20 cellular contexts compared by ENCODE assay signal in genomic region chr22:22506736-22507135, GRCh38. TPM values are rescaled to one million over a fixed set of nuclear protein-coding genes. Genes with fewer than 3 reads are reported as not detected.
"Had no signal": no experiment of that assay in that cellular context is flagged by ENCODE, and none has a peak within 500 bp of the region (broad histone marks: within the 10 kb centered on the region; RNA-seq: fewer than 3 reads in every experiment).

No MANE protein-coding gene starts in this region.

- H3K27ac Mint-ChIP-seq: activated CD4-positive, alpha-beta T cell treated with anti-CD3 and anti-CD28 coated beads, Interleukin-2, amount 10 ng/mL, durations not matched to agents 24 days and 14 days; stimulated activated memory B cell treated with anti-CD40 and anti-IgM and Interleukin-4, amounts not matched to agents 10 μg/mL and 1 μg/mL and 100 μg/mL, for 72 hours had no signal

- ATAC-seq: heart right ventricle; SK-N-SH treated with all-trans-retinoic acid at 6 μM for 48 hours; stimulated activated memory B cell treated with anti-CD40 and anti-IgM and Interleukin-4, amounts not matched to agents 10 μg/mL and 1 μg/mL and 100 μg/mL, for 72 hours had no signal

- H3K27me3 Mint-ChIP-seq: stimulated activated memory B cell treated with anti-CD40 and anti-IgM and Interleukin-4, amounts not matched to agents 10 μg/mL and 1 μg/mL and 100 μg/mL, for 72 hours had no signal

- DNase-seq: activated CD4-positive, alpha-beta T cell treated with anti-CD3 and anti-CD28 coated beads, Interleukin-2, amount 10 ng/mL, durations not matched to agents 24 days and 14 days; activated CD4-positive, CD25-positive, alpha-beta regulatory T cell; activated CD8-positive, alpha-beta memory T cell treated with anti-CD3 and anti-CD28 coated beads for 24 hours; activated naive CD4-positive, alpha-beta T cell; aorta; erythroblast; foreskin melanocyte; heart right ventricle; immature natural killer cell; kidney glomerular epithelial cell; left ventricle myocardium inferior; mammary epithelial cell; sigmoid colon; stimulated activated CD4-positive, alpha-beta T cell treated with anti-CD3 and anti-CD28 coated beads, Interleukin-4, amount 100 ng/mL, for 4 hours; T-helper 1 cell; T-helper 9 cell had no signal

RNA-seq across cellular contexts. Expression of gene ZNF280B, which starts 1.8 kb away (rescaled TPM):
- polyA plus RNA-seq: aorta had no signal

RNA-seq across cellular contexts. Expression of gene ZNF280A, which starts 13.3 kb away (rescaled TPM):
- total RNA-seq: activated CD4-positive, alpha-beta T cell treated with anti-CD3 and anti-CD28 coated beads, Interleukin-2, amount 10 ng/mL, durations not matched to agents 24 days and 14 days; aorta; heart right ventricle; left ventricle myocardium inferior; mammary epithelial cell; myocyte; sigmoid colon; ureter had no signal
- polyA plus RNA-seq: aorta, heart right ventricle, immature natural killer cell, mammary epithelial cell, sigmoid colon had no signal

RNA-seq across cellular contexts. Expression of gene PRAME, which starts 52.3 kb away (rescaled TPM):
- total RNA-seq: activated CD4-positive, alpha-beta T cell treated with anti-CD3 and anti-CD28 coated beads, Interleukin-2, amount 10 ng/mL, durations not matched to agents 24 days and 14 days; aorta; left ventricle myocardium inferior; mammary epithelial cell; myocyte; ureter had no signal
- polyA plus RNA-seq: aorta, immature natural killer cell had no signal
